ENCODE assay signal across 8 cellular contexts in genomic region chr10:130190065-130190736, GRCh38. TPM values are rescaled to one million over a fixed set of nuclear protein-coding genes. Genes with fewer than 3 reads are reported as not detected.
DNase-seq lines count a peak whose midpoint lies in the region; ATAC-seq, FAIRE-seq and TF ChIP-seq lines count a peak whose summit lies in the region.

No MANE protein-coding gene starts in this region.

- TF ChIP-seq POLR2A in body of pancreas (IDR thresholded peaks at IDR 0.05) = peak in 2 of 3 donors; percentile 17 to 18
- TF ChIP-seq POLR2A in sigmoid colon (IDR thresholded peaks at IDR 0.05) = no peak

- POLR2A ChIA-PET in HEK293T (lab: Yijun Ruan, JAX) = no interaction called here

- H3K27me3 ChIP-seq in body of pancreas (no peaks in the 10 kb centered on the region), sigmoid colon (peaks cover 0 to 9% (median 4%) of the 10 kb centered on the region in 3 donors)

- peak; percentile 93 for ATAC-seq in body of pancreas

- peak overlapping the region; percentile 27 to 35 for H3K4me3 ChIP-seq in body of pancreas
- H3K4me3 ChIP-seq in iPS-11a (ENCODE audit: low read depth, low read length) = peak overlapping the region; percentile 39
- H3K4me3 ChIP-seq in sigmoid colon = peak overlapping the region; percentile 40 to 62 (median 50)

- TF ChIP-seq CTCF in GM12872 (IDR thresholded peaks at IDR 0.05; ENCODE audit: insufficient read depth, low read depth, low read length) = peak; percentile 98
- TF ChIP-seq CTCF in body of pancreas (IDR thresholded peaks at IDR 0.05) = peak; percentile 95 to 100 (median 100)
- peak; percentile 88 to 100 (median 92) for TF ChIP-seq CTCF in sigmoid colon (IDR thresholded peaks at IDR 0.05)

- H3K27ac ChIP-seq in body of pancreas (peak overlapping the region in 2 of 4 donors; percentile 5 to 8), sigmoid colon (peak overlapping the region in 1 of 4 donors; percentile 4)

- CTCF ChIA-PET in HEK293T (lab: Yijun Ruan, JAX) = interaction anchor here (0.6 to 0.9 kb wide), 3 partner anchors 63 to 768 kb away, joined by 3 to 7 read pairs (median 3); no protein-coding TSS in a partner anchor

- DNase-seq in HEK293T (ENCODE audit: extremely low spot score) = peak; percentile 95
- DNase-seq in NAMALWA (ENCODE audit: low spot score) = peak; percentile 82
- peak; percentile 43 for DNase-seq in T1000 (lab: John Stamatoyannopoulos, UW)
- DNase-seq in body of pancreas = peak; percentile 87 to 93 (median 91)
- DNase-seq in sigmoid colon = peak; percentile 91
- no peak for DNase-seq in urothelium cell line (ENCODE audit: low spot score)

- 3% methylated on average over 20 to 79 of the region's 81 CpGs for WGBS in body of pancreas, 2 donors
- WGBS in sigmoid colon, 2 donors = 2 to 3% methylated on average over 81 of the region's 81 CpGs

- H3K4me1 ChIP-seq in body of pancreas = peaks cover 8% of the 10 kb centered on the region
- H3K4me1 ChIP-seq in sigmoid colon = peaks cover 0 to 12% (median 7%) of the 10 kb centered on the region in 4 donors

- H3K36me3 ChIP-seq in body of pancreas (replicated peaks in 1 of 2; ENCODE audit: insufficient read depth in 1 of 2, low read depth in 2 of 2) (peaks cover 0 to 5% of the 10 kb centered on the region in 2 donors), sigmoid colon (peaks cover 3 to 24% (median 5%) of the 10 kb centered on the region in 4 donors)

- H3K9me3 ChIP-seq in body of pancreas (no peaks in the 10 kb centered on the region), sigmoid colon (no peaks in the 10 kb centered on the region)

- intact Hi-C loops in body of pancreas (cut with DNase I) (loop anchor here (10.0 kb wide), 1 partner anchor 1675 kb away; no protein-coding TSS in a partner anchor), sigmoid colon (cut with DNase I) (loop anchor here (10.0 kb wide), 1 partner anchor 1595 kb away; no protein-coding TSS in a partner anchor)

- TF ChIP-seq EP300 in sigmoid colon (IDR thresholded peaks at IDR 0.05) = no peak

- no peak for FAIRE-seq in urothelium cell line (lab: Jason Lieb, UNC)

TF ChIP-seq in HEK293T, 16 proteins besides CTCF, POLR2A, EP300 and RAD21:
- TF ChIP-seq ARNT (IDR thresholded peaks at IDR 0.05) (0 out of 2 replicates have a peak, but pooled peaks have one; percentile 34), ELF4 (IDR thresholded peaks at IDR 0.05) (no peak), L3MBTL2 (conservative IDR thresholded peaks at IDR 0.05) (peak; percentile 48; the same call in 1 of the 2 replicates), SP1 (IDR thresholded peaks at IDR 0.05) (no peak), SUZ12 (IDR thresholded peaks at IDR 0.05) (no peak), BHLHE40 (IDR thresholded peaks at IDR 0.05; ENCODE audit: borderline replicate concordance) (no peak), HDGF (IDR thresholded peaks at IDR 0.05; ENCODE audit: borderline replicate concordance) (0 out of 2 replicates have a peak, but pooled peaks have one; percentile 66), LEF1 (IDR thresholded peaks at IDR 0.05; ENCODE audit: borderline replicate concordance) (no peak)

RNA-seq across cellular contexts. Expression of gene GLRX3, which starts 54.0 kb away (rescaled TPM):
- 10 to 100 TPM; 13.2 to 24.4 TPM for total RNA-seq in body of pancreas
- 10 to 100 TPM; 40.5 to 53.5 (median 46.9) TPM for total RNA-seq in sigmoid colon
- polyA plus RNA-seq in sigmoid colon = 10 to 100 TPM; 55.1 to 93.1 (median 67.5) TPM

Comparison
In these comparisons a context has a peak if more than half of its experiments do, and no peak if none do; other contexts are left out.
1. POLR2A ChIP-seq: peak in body of pancreas (2 of 3); none in sigmoid colon (0 of 2).
2. Peak in every context shown above with its lines, with median percentiles within 50 percentile points of each other: CTCF ChIP-seq and H3K4me3 ChIP-seq.